Comparison of ENCODE assay signal across 1 cellular context in genomic region chr14:35302211-35302528, GRCh38.
TF ChIP-seq lines count a peak whose summit lies in the region.

No MANE protein-coding gene starts in this region.

TF ChIP-seq in GM23338, 12 proteins besides CTCF, POLR2A, EP300 and RAD21 (continued from another document):
- TF ChIP-seq, protein P1, sequence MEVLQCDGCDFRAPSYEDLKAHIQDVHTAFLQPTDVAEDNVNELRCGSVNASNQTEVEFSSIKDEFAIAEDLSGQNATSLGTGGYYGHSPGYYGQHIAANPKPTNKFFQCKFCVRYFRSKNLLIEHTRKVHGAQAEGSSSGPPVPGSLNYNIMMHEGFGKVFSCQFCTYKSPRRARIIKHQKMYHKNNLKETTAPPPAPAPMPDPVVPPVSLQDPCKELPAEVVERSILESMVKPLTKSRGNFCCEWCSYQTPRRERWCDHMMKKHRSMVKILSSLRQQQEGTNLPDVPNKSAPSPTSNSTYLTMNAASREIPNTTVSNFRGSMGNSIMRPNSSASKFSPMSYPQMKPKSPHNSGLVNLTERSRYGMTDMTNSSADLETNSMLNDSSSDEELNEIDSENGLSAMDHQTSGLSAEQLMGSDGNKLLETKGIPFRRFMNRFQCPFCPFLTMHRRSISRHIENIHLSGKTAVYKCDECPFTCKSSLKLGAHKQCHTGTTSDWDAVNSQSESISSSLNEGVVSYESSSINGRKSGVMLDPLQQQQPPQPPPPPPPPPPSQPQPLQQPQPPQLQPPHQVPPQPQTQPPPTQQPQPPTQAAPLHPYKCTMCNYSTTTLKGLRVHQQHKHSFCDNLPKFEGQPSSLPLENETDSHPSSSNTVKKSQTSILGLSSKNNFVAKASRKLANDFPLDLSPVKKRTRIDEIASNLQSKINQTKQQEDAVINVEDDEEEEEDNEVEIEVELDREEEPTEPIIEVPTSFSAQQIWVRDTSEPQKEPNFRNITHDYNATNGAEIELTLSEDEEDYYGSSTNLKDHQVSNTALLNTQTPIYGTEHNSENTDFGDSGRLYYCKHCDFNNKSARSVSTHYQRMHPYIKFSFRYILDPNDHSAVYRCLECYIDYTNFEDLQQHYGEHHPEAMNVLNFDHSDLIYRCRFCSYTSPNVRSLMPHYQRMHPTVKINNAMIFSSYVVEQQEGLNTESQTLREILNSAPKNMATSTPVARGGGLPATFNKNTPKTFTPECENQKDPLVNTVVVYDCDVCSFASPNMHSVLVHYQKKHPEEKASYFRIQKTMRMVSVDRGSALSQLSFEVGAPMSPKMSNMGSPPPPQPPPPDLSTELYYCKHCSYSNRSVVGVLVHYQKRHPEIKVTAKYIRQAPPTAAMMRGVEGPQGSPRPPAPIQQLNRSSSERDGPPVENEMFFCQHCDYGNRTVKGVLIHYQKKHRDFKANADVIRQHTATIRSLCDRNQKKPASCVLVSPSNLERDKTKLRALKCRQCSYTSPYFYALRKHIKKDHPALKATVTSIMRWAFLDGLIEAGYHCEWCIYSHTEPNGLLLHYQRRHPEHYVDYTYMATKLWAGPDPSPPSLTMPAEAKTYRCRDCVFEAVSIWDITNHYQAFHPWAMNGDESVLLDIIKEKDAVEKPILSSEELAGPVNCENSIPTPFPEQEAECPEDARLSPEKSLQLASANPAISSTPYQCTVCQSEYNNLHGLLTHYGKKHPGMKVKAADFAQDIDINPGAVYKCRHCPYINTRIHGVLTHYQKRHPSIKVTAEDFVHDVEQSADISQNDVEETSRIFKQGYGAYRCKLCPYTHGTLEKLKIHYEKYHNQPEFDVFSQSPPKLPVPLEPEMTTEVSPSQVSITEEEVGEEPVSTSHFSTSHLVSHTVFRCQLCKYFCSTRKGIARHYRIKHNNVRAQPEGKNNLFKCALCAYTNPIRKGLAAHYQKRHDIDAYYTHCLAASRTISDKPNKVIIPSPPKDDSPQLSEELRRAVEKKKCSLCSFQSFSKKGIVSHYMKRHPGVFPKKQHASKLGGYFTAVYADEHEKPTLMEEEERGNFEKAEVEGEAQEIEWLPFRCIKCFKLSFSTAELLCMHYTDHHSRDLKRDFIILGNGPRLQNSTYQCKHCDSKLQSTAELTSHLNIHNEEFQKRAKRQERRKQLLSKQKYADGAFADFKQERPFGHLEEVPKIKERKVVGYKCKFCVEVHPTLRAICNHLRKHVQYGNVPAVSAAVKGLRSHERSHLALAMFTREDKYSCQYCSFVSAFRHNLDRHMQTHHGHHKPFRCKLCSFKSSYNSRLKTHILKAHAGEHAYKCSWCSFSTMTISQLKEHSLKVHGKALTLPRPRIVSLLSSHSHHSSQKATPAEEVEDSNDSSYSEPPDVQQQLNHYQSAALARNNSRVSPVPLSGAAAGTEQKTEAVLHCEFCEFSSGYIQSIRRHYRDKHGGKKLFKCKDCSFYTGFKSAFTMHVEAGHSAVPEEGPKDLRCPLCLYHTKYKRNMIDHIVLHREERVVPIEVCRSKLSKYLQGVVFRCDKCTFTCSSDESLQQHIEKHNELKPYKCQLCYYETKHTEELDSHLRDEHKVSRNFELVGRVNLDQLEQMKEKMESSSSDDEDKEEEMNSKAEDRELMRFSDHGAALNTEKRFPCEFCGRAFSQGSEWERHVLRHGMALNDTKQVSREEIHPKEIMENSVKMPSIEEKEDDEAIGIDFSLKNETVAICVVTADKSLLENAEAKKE (CRISPR knock-in tag; IDR thresholded peaks at IDR 0.05) = no peak
- TF ChIP-seq EZH2phosphoT487 (IDR thresholded peaks at IDR 0.05; ENCODE audit: unreplicated experiment) (no peak), STAT1 (IDR thresholded peaks at IDR 0.05; ENCODE audit: unreplicated experiment) (no peak), POLR2AphosphoS5 (IDR thresholded peaks at IDR 0.05; ENCODE audit: low read depth) (no peak), NANOG (IDR thresholded peaks at IDR 0.05; ENCODE audit: borderline replicate concordance) (no peak)
TF ChIP-seq in GM23338: peak in this region for 0.
